Comparison of ENCODE assay signal across 15 cellular contexts in the genomic region with DNA sequence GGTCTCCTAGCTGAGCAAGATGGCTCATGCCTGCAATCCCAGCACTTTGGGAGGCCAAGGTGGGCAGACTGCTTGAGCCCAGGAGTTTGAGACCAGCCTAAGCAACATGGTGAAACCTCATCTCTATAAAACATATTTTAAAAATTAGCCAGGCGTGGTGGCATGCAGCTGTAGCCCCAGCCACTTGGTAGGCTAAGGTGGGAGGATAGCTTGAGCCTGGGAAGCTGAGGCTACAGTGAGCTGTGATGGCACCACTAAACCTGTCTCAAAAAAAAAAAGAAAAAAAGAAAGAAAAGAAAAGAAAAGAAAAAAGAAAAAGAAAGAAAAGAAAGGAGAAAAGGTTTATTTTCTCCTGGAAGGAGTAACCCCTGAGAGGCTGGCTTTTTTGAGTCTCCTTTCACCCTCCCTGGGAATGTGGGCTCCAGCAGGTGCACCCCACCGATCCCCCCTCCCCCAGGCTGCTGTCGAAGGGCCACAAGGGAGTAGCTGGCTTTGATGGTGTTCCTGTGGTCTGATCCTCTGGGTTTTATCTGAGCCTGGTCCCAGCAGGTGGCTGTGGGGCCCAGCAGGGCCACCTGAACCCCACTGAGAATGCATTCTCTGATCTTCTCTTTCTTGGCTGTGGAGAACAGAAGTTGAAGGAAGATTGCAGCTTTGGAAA.
"Had no signal": no experiment of that assay in that cellular context is flagged by ENCODE, and none has a peak within 500 bp of the region (broad histone marks: within the 10 kb centered on the region; RNA-seq: fewer than 3 reads in every experiment).

No MANE protein-coding gene starts in this region.

- H3K27ac Mint-ChIP-seq: activated T-cell treated with anti-CD3 and anti-CD28 coated beads, Interleukin-2, amount 50 U/mL, for 24 hours had no signal

- ATAC-seq: activated naive CD4-positive, alpha-beta T cell treated with anti-CD3 and anti-CD28 coated beads, Interleukin-2, amount 50 U/mL, for 72 hours; heart left ventricle; left ventricle myocardium superior; stimulated activated naive CD8-positive, alpha-beta T cell treated with anti-CD3 and anti-CD28 coated beads, Interleukin-15, amount 100 ng/mL, for 72 hours had no signal

- H3K4me3 ChIP-seq: breast epithelium, esophagus squamous epithelium, heart left ventricle, ovary, testis had no signal

- DNase-seq: activated CD4-positive, alpha-beta T cell treated with anti-CD3 and anti-CD28 coated beads, Interleukin-2, amount 50 U/mL, for 4 hours; activated effector memory CD4-positive, alpha-beta T cell treated with Interleukin-2 at 50 U/mL for 16 hours; activated T-cell treated with anti-CD3 and anti-CD28 coated beads, Interleukin-2, amount 50 U/mL, for 24 hours; esophagus squamous epithelium; foreskin fibroblast; heart left ventricle; left ventricle myocardium superior; mesenchymal stem cell; ovary; stimulated activated CD4-positive, alpha-beta T cell treated with anti-CD3 and anti-CD28 coated beads, Interleukin-4, amount 100 ng/mL, for 24 hours; stimulated activated naive CD8-positive, alpha-beta T cell treated with anti-CD3 and anti-CD28 coated beads, Interleukin-15, amount 100 ng/mL, for 72 hours; T-helper 2 cell; testis had no signal

- H3K27me3 Mint-ChIP-seq: activated T-cell treated with anti-CD3 and anti-CD28 coated beads, Interleukin-2, amount 50 U/mL, for 24 hours; stimulated activated naive CD8-positive, alpha-beta T cell treated with anti-CD3 and anti-CD28 coated beads, Interleukin-15, amount 100 ng/mL, for 72 hours had no signal

- H3K9me3 ChIP-seq: breast epithelium, esophagus squamous epithelium, heart left ventricle, ovary, testis had no signal

- H3K36me3 ChIP-seq: breast epithelium, esophagus squamous epithelium, heart left ventricle, ovary had no signal

- H3K4me1 ChIP-seq: breast epithelium, esophagus squamous epithelium, testis had no signal

- H3K9me3 Mint-ChIP-seq: activated naive CD4-positive, alpha-beta T cell treated with anti-CD3 and anti-CD28 coated beads, Interleukin-2, amount 50 U/mL, for 72 hours; activated T-cell treated with anti-CD3 and anti-CD28 coated beads, Interleukin-2, amount 50 U/mL, for 24 hours; stimulated activated naive CD8-positive, alpha-beta T cell treated with anti-CD3 and anti-CD28 coated beads, Interleukin-15, amount 100 ng/mL, for 72 hours had no signal

- H3K27me3 ChIP-seq: ovary, testis had no signal

- H3K27ac ChIP-seq: breast epithelium, esophagus squamous epithelium, heart left ventricle, ovary, testis had no signal

- H3K36me3 Mint-ChIP-seq: activated naive CD4-positive, alpha-beta T cell treated with anti-CD3 and anti-CD28 coated beads, Interleukin-2, amount 50 U/mL, for 72 hours had no signal

- H3K4me3 Mint-ChIP-seq: activated T-cell treated with anti-CD3 and anti-CD28 coated beads, Interleukin-2, amount 50 U/mL, for 24 hours; stimulated activated naive CD8-positive, alpha-beta T cell treated with anti-CD3 and anti-CD28 coated beads, Interleukin-15, amount 100 ng/mL, for 72 hours had no signal
